7 cellular contexts compared by ENCODE assay signal in the genomic region with DNA sequence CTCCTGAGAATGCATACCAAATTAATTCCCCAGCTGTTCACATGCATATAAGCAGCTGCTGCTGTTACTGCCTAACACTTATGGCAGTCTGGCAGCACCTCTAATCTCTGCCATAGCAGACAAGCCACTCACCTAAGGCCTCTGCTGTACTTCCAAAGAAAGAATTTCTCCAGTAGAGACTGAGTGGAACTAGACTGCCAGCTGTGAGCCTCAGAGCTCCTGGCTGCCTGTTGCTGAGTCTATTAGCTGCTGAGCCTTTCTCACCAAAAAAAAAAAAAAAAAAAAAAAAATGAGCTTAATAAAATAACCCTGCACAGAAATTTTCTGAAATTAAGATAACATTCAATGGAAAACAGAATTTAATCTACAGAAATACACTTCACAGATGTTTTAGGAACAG. TPM values are rescaled to one million over a fixed set of nuclear protein-coding genes. Genes with fewer than 3 reads are reported as not detected.
"Had no signal": no experiment of that assay in that cellular context is flagged by ENCODE, and none has a peak within 500 bp of the region (broad histone marks: within the 10 kb centered on the region; RNA-seq: fewer than 3 reads in every experiment).

No MANE protein-coding gene starts in this region.

RNA-seq across cellular contexts. Expression of a gene that starts 33.0 kb away (rescaled TPM):
- total RNA-seq: natural killer cell, right lobe of liver, smooth muscle cell, suprapubic skin, tibial nerve, ureter, vagina had no signal
